ENCODE assay signal across 8 cellular contexts in genomic region chr10:92239600-92240288, GRCh38. TPM values are rescaled to one million over a fixed set of nuclear protein-coding genes. Genes with fewer than 3 reads are reported as not detected.
DNase-seq lines count a peak whose midpoint lies in the region; ATAC-seq and TF ChIP-seq lines count a peak whose summit lies in the region.

No MANE protein-coding gene starts in this region.

- H3K9ac ChIP-seq in SK-N-MC (ENCODE audit: insufficient read length) = no peak overlapping the region

- intact Hi-C loops in ascending aorta (cut with DNase I) = loop anchor here (1.0 kb wide), 1 partner anchor 52 kb away; the partner anchor contains the start of genes CPEB3 and MARCHF5
- intact Hi-C loops in psoas muscle (cut with DNase I) = loop anchor here (2.0 to 5.0 kb wide), 5 partner anchors 51 to 153 kb away; partner anchors contain the start of genes CPEB3 (in 2 of the 2) and MARCHF5 (in 2 of the 2)

- H3K4me3 ChIP-seq in GM08714 (ENCODE audit: low read length) = peak overlapping the region; percentile 91
- peak overlapping the region; percentile 81 for H3K4me3 ChIP-seq in SK-N-MC
- peak overlapping the region; percentile 70 to 73 for H3K4me3 ChIP-seq in ascending aorta
- H3K4me3 ChIP-seq in psoas muscle = peak overlapping the region; percentile 79

- no peaks in the 10 kb centered on the region for H3K27me3 ChIP-seq in ascending aorta
- no peaks in the 10 kb centered on the region for H3K27me3 ChIP-seq in psoas muscle (ENCODE audit: insufficient read depth in 3 of 3, low read length in 2 of 3)

- H3K4me1 ChIP-seq in ascending aorta = peaks cover 0 to 16% of the 10 kb centered on the region in 2 donors
- H3K4me1 ChIP-seq in psoas muscle = peaks cover 48% of the 10 kb centered on the region

- peak; percentile 43 for ATAC-seq in HG02759 (IDR thresholded peaks at IDR 0.05; ENCODE audit: unreplicated experiment)
- peak; percentile 46 to 67 (median 56) for ATAC-seq in psoas muscle

- H3K9me3 ChIP-seq in SK-N-MC (ENCODE audit: low read depth, low read length) (no peaks in the 10 kb centered on the region), ascending aorta (no peaks in the 10 kb centered on the region), psoas muscle (no peaks in the 10 kb centered on the region)

- 0 to 2% (median 1%) methylated on average over 36 to 69 of the region's 69 CpGs for WGBS in psoas muscle, 3 donors

- H3K27ac ChIP-seq in SK-N-MC (no peak overlapping the region), ascending aorta (peak overlapping the region; percentile 57 to 64), psoas muscle (peak overlapping the region; percentile 92)

- TF ChIP-seq CTCF in ascending aorta (IDR thresholded peaks at IDR 0.05) = no peak
- no peak for TF ChIP-seq CTCF in psoas muscle (IDR thresholded peaks at IDR 0.05)

- DNase-seq in SK-N-MC (ENCODE audit: low read depth, low spot score) (no peak), ascending aorta (ENCODE audit: low spot score in 2 of 2) (peak in 1 of 2 donors; percentile 68), hepatic stellate cell (ENCODE audit: low spot score) (peak; percentile 57), psoas muscle (peak; percentile 54 to 75), NCI-H524 treated with DMSO at 0.1 percent for 48 hours (lab: John Stamatoyannopoulos, UW) (no peak), HPDE6-E6E7 (ENCODE audit: extremely low spot score) (no peak)

- H3K36me3 ChIP-seq in SK-N-MC (ENCODE audit: insufficient read depth, low read length) (no peaks in the 10 kb centered on the region), ascending aorta (no peaks in the 10 kb centered on the region), psoas muscle (ENCODE audit: insufficient read depth in 1 of 2, low read depth in 1 of 2) (peaks cover 0 to 2% of the 10 kb centered on the region in 2 donors)

RNA-seq across cellular contexts. Expression of gene CPEB3, which starts 51.1 kb away (rescaled TPM):
- 2.8 TPM for total RNA-seq in ascending aorta
- total RNA-seq in psoas muscle = 10 to 100 TPM in 3 of 4 donors, 1 to 10 TPM in 1; 6.1 to 16.9 (median 14.3) TPM
- polyA plus RNA-seq in psoas muscle = 1 to 10 TPM in 2 of 3 donors, under 1 TPM in 1; 0.44 to 9.8 (median 3.2) TPM

RNA-seq across cellular contexts. Expression of gene MARCHF5, which starts 51.2 kb away (rescaled TPM):
- total RNA-seq in ascending aorta (5.5 TPM), psoas muscle (10 to 100 TPM; 28.3 to 52.3 (median 32.9) TPM)
- 10 to 100 TPM; 28.3 to 64.9 (median 30.7) TPM for polyA plus RNA-seq in psoas muscle

Comparison
In these comparisons a context has a peak if more than half of its experiments do, and no peak if none do; other contexts are left out.
1. DNase-seq: peak in hepatic stellate cell (single experiment) and psoas muscle (2 of 2); none in SK-N-MC (single experiment), NCI-H524 treated with DMSO at 0.1 percent for 48 hours (single experiment) and HPDE6-E6E7 (single experiment).
2. Peak in every context shown above with its lines, with median percentiles within 50 percentile points of each other: H3K4me3 ChIP-seq.